In genomic region chr12:110545254-110545653, GRCh38 we compare ENCODE assay signal across 8 cellular contexts. TPM values are rescaled to one million over a fixed set of nuclear protein-coding genes. Genes with fewer than 3 reads are reported as not detected.
DNase-seq lines count a peak whose midpoint lies in the region; ATAC-seq, FAIRE-seq and TF ChIP-seq lines count a peak whose summit lies in the region.
"Not testable (repeated sequence)": the region's sequence is repeated elsewhere in the genome, so short reads cannot be mapped to it uniquely, and the experiment has no call there.

No MANE protein-coding gene starts in this region.

- TF ChIP-seq CTCF in IMR-90 (conservative IDR thresholded peaks at IDR 0.05; ENCODE audit: low read depth, low read length); endothelial cell of umbilical vein (IDR thresholded peaks at IDR 0.05; ENCODE audit: extremely low read depth in 1 of 2, insufficient read depth in 1 of 2, low read depth in 1 of 2, low read length in 2 of 2); prostate gland (IDR thresholded peaks at IDR 0.05); upper lobe of left lung (IDR thresholded peaks at IDR 0.05): not testable (repeated sequence)

- H2AK9ac ChIP-seq in IMR-90 (replicated peaks; ENCODE audit: low read depth, low read length, poor library complexity): not testable (repeated sequence)

- H3K36me3 Mint-ChIP-seq in activated naive CD8-positive, alpha-beta T cell: not testable (repeated sequence)

- not testable (repeated sequence) for H3K4me2 ChIP-seq in IMR-90 (ENCODE audit: low read depth, low read length)
- H3K4me2 ChIP-seq in endothelial cell of umbilical vein (ENCODE audit: insufficient read depth, low read length): peak overlapping the region; percentile 71

- CTCF ChIA-PET in IMR-90 (lab: Yijun Ruan, JAX); endothelial cell of umbilical vein (lab: Charles Lee): not testable (repeated sequence)

- H2BK5ac ChIP-seq in IMR-90 (ENCODE audit: low read depth, low read length, poor library complexity, severe bottlenecking): peak overlapping the region; percentile 82

- peaks cover 13 to 52% of the 10 kb centered on the region in 2 experiments for H3K79me1 ChIP-seq in IMR-90 (ENCODE audit: low read depth in 1 of 2, low read length in 2 of 2)

- H3K4me3 ChIP-seq in IMR-90 (ENCODE audit: insufficient read depth, low read depth, low read length); endothelial cell of umbilical vein (replicated peaks in 1 of 3; ENCODE audit: insufficient read depth in 1 of 3, low read depth in 1 of 3, low read length in 3 of 3); prostate gland; upper lobe of left lung: not testable (repeated sequence)

- TF ChIP-seq RAD21 in IMR-90 (IDR thresholded peaks at IDR 0.05; ENCODE audit: low read length): not testable (repeated sequence)

- peak; percentile 54 for DNase-seq in Caki2 (ENCODE audit: low read depth)
- DNase-seq in IMR-90: peak; percentile 95
- DNase-seq in RCC 7860 (ENCODE audit: low spot score): peak; percentile 66
- peak; percentile 89 for DNase-seq in endothelial cell of umbilical vein (ENCODE audit: low read depth, low spot score)
- DNase-seq in glomerular visceral epithelial cell (ENCODE audit: extremely low spot score): peak; percentile 81
- not testable (repeated sequence) for DNase-seq in prostate gland (ENCODE audit: low spot score); upper lobe of left lung

- H3K9ac ChIP-seq in IMR-90 (ENCODE audit: low read depth, low read length): not testable (repeated sequence)
- H3K9ac ChIP-seq in endothelial cell of umbilical vein (replicated peaks; ENCODE audit: extremely low read depth, insufficient read depth, low read length): peak overlapping the region; percentile 58

- H2BK20ac ChIP-seq in IMR-90 (ENCODE audit: low read depth, low read length): not testable (repeated sequence)

- not testable (repeated sequence) for H3K27me3 Mint-ChIP-seq in activated naive CD8-positive, alpha-beta T cell

- H4K91ac ChIP-seq in IMR-90 (ENCODE audit: insufficient read depth, low read depth, low read length): not testable (repeated sequence)

- POLR2A ChIA-PET in IMR-90 (lab: Charles Lee; ENCODE audit: unreplicated experiment); endothelial cell of umbilical vein (lab: Charles Lee): not testable (repeated sequence)

- in situ Hi-C loops in Caki2 (cut with HindIII; ENCODE audit: low pct_unique_long_range_greater_than_20kb, low sequenced_read_pairs); IMR-90 (cut with MboI; ENCODE audit: low sequenced_read_pairs): not testable (repeated sequence)

- not testable (repeated sequence) for H3K4ac ChIP-seq in IMR-90 (ENCODE audit: low read depth, low read length)

- H3K79me2 ChIP-seq in endothelial cell of umbilical vein (ENCODE audit: control insufficient read depth, insufficient read depth, low read length): peaks cover 33% of the 10 kb centered on the region

- H4K20me1 ChIP-seq in IMR-90 (ENCODE audit: insufficient read depth, low read length): peaks cover 24% of the 10 kb centered on the region
- H4K20me1 ChIP-seq in endothelial cell of umbilical vein (replicated peaks; ENCODE audit: control insufficient read depth, extremely low read depth, insufficient read depth, low read length): not testable (repeated sequence)

- not testable (repeated sequence) for H3K4me3 Mint-ChIP-seq in activated naive CD8-positive, alpha-beta T cell

- not testable (repeated sequence) for H3K23ac ChIP-seq in IMR-90 (ENCODE audit: low read depth, low read length)

- H3K56ac ChIP-seq in IMR-90 (ENCODE audit: extremely low read depth, insufficient read depth, low read length): not testable (repeated sequence)

- H3K4me1 Mint-ChIP-seq in activated naive CD8-positive, alpha-beta T cell (ENCODE audit: low read depth): peaks cover 41% of the 10 kb centered on the region

- peak overlapping the region; percentile 22 for H3K27ac Mint-ChIP-seq in activated naive CD8-positive, alpha-beta T cell

- dilution Hi-C loops in IMR-90 (cut with HindIII; ENCODE audit: low sequenced_read_pairs, unreplicated experiment); endothelial cell of umbilical vein (cut with MboI; ENCODE audit: extremely low pct_ligation_motif_present, low sequenced_read_pairs): not testable (repeated sequence)

- H2BK120ac ChIP-seq in IMR-90 (ENCODE audit: low read depth, low read length): not testable (repeated sequence)

- H3K9me1 ChIP-seq in IMR-90 (ENCODE audit: insufficient read depth, low read length): peaks cover 19% of the 10 kb centered on the region
- H3K9me1 ChIP-seq in endothelial cell of umbilical vein (replicated peaks; ENCODE audit: control insufficient read depth, extremely low read depth, insufficient read depth, low read length): not testable (repeated sequence)

- H2AK5ac ChIP-seq in IMR-90 (ENCODE audit: low read depth, low read length): not testable (repeated sequence)

- not testable (repeated sequence) for BruUV-seq in IMR-90 (replicated peaks; lab: Mats Ljungman, UMichigan); endothelial cell of umbilical vein (replicated peaks; lab: Mats Ljungman, UMichigan)

- H3K14ac ChIP-seq in IMR-90 (replicated peaks; ENCODE audit: low read depth, low read length): not testable (repeated sequence)

- not testable (repeated sequence) for H3K27ac ChIP-seq in IMR-90 (ENCODE audit: insufficient read depth, low read length)
- H3K27ac ChIP-seq in endothelial cell of umbilical vein (ENCODE audit: insufficient read depth, low read depth, low read length) (peak overlapping the region; percentile 92), prostate gland (peak overlapping the region; percentile 79 to 81), upper lobe of left lung (peak overlapping the region; percentile 24 to 78 (median 42))

- intact Hi-C loops in IMR-90 (cut with micrococcal nuclease): loop anchor here (5.0 kb wide), 1 partner anchor 37 kb away; the partner anchor contains the start of gene PPTC7
- intact Hi-C loops in endothelial cell of umbilical vein (cut with micrococcal nuclease): loop anchor here (1.0 to 5.0 kb wide), 3 partner anchors 44 to 197 kb away; partner anchors contain the start of genes ARPC3 and PPP1CC
- intact Hi-C loops in prostate gland (cut with DNase I): loop anchor here (5.0 kb wide), 1 partner anchor 37 kb away; the partner anchor contains the start of gene PPTC7

- H2BK15ac ChIP-seq in IMR-90 (ENCODE audit: low read depth, low read length): not testable (repeated sequence)

- H3K4me1 ChIP-seq in IMR-90 (ENCODE audit: control insufficient read depth, insufficient read depth, low read length) (peaks cover 20% of the 10 kb centered on the region), endothelial cell of umbilical vein (ENCODE audit: control insufficient read depth, extremely low read depth, insufficient read depth, low read length) (peaks cover 47% of the 10 kb centered on the region), prostate gland (replicated peaks) (peaks cover 22% of the 10 kb centered on the region), upper lobe of left lung (peaks cover 21 to 48% (median 44%) of the 10 kb centered on the region in 4 donors)

- no CpG with 5 or more reads among the region's 4 CpGs for WGBS in IMR-90 (ENCODE audit: extremely low coverage in 2 of 2, insufficient read length in 1 of 2), 2 experiments
- WGBS in prostate gland: 67% methylated on average over 4 of the region's 4 CpGs
- WGBS in upper lobe of left lung, 2 donors: 54 to 65% methylated on average over 1 to 4 of the region's 4 CpGs

- H3K9me3 Mint-ChIP-seq in activated naive CD8-positive, alpha-beta T cell (ENCODE audit: low read depth): not testable (repeated sequence)

- H3K9me3 ChIP-seq in IMR-90 (ENCODE audit: control insufficient read depth, insufficient read depth, low read length); endothelial cell of umbilical vein (replicated peaks; ENCODE audit: control insufficient read depth, insufficient read depth, low read length); prostate gland; upper lobe of left lung: not testable (repeated sequence)

- H3K18ac ChIP-seq in IMR-90 (ENCODE audit: low read depth, low read length): not testable (repeated sequence)

- H3K27me3 ChIP-seq in IMR-90 (ENCODE audit: control insufficient read depth, insufficient read depth, low read length); endothelial cell of umbilical vein (ENCODE audit: control insufficient read depth in 2 of 2, insufficient read depth in 2 of 2, low read length in 2 of 2); prostate gland (replicated peaks; ENCODE audit: insufficient read depth); upper lobe of left lung: not testable (repeated sequence)

- H4K5ac ChIP-seq in IMR-90 (ENCODE audit: low read depth, low read length): not testable (repeated sequence)

- ATAC-seq in IMR-90 (ENCODE audit: low read depth): peak; percentile 51
- not testable (repeated sequence) for ATAC-seq in upper lobe of left lung (ENCODE audit: low FRiP score in 2 of 2)

- FAIRE-seq in RCC 7860 (lab: Jason Lieb, UNC): not testable (repeated sequence)
- FAIRE-seq in endothelial cell of umbilical vein (lab: Jason Lieb, UNC): peak; percentile 85

- H2AFZ ChIP-seq in IMR-90 (replicated peaks; ENCODE audit: low read length, poor library complexity); endothelial cell of umbilical vein (ENCODE audit: low read depth, low read length): not testable (repeated sequence)

- H4K8ac ChIP-seq in IMR-90 (ENCODE audit: low read depth in 2 of 2, low read length in 2 of 2): not testable (repeated sequence)

- not testable (repeated sequence) for TF ChIP-seq EP300 in upper lobe of left lung (IDR thresholded peaks at IDR 0.05)

- H3K36me3 ChIP-seq in IMR-90 (ENCODE audit: control insufficient read depth, insufficient read depth, low read length); endothelial cell of umbilical vein (ENCODE audit: control insufficient read depth in 2 of 2, extremely low read depth in 1 of 2, insufficient read depth in 2 of 2, low read length in 2 of 2); prostate gland; upper lobe of left lung: not testable (repeated sequence)

- TF ChIP-seq POLR2A in IMR-90 (IDR thresholded peaks at IDR 0.05; ENCODE audit: low read depth, low read length); endothelial cell of umbilical vein (IDR thresholded peaks at IDR 0.05; ENCODE audit: low read depth, low read length); prostate gland (IDR thresholded peaks at IDR 0.05); upper lobe of left lung (IDR thresholded peaks at IDR 0.05): not testable (repeated sequence)

RNA-seq across cellular contexts. Expression of gene PPTC7, which starts 37.9 kb away (rescaled TPM):
- 6.1 TPM in 2 replicates for total RNA-seq in Caki2 (2014; rRNA removed; shearing (Covaris generic); ENCODE audit: low replicate concordance)
- total RNA-seq in IMR-90 (2012; rRNA removed): 4.1 and 4.7 TPM in 2 replicates
- 5.9 and 6.8 TPM in 2 replicates for polyA plus RNA-seq in IMR-90 (2012; rRNA removed)
- polyA plus RNA-seq in IMR-90 (2012; cell fraction: cytosol; rRNA removed): 1.7 and 1.9 TPM in 2 replicates
- polyA plus RNA-seq in IMR-90 (2012; cell fraction: nucleus; rRNA removed; ENCODE audit: low replicate concordance): 1.8 and 7.3 TPM in 2 replicates
- total RNA-seq in endothelial cell of umbilical vein: 15.2 and 17.0 TPM in 2 replicates
- 6.8 and 8.4 TPM in 2 replicates for polyA plus RNA-seq in endothelial cell of umbilical vein
- 7.6 and 7.7 TPM in 2 replicates for polyA plus RNA-seq in endothelial cell of umbilical vein (2011; cell fraction: cytosol; rRNA removed)
- 10.7 and 14.5 TPM in 2 replicates for polyA plus RNA-seq in endothelial cell of umbilical vein (2011; cell fraction: nucleus; rRNA removed)
- 16.2 and 20.9 TPM in 2 replicates for polyA plus RNA-seq in endothelial cell of umbilical vein (2012)
- 27.4 and 28.7 TPM in 2 replicates for polyA minus RNA-seq in endothelial cell of umbilical vein
- polyA minus RNA-seq in endothelial cell of umbilical vein (2011; cell fraction: cytosol; rRNA and poly(A)+ RNA removed): 16.2 TPM
- polyA minus RNA-seq in endothelial cell of umbilical vein (2011; cell fraction: nucleus; rRNA and poly(A)+ RNA removed): 9.0 and 15.4 TPM in 2 replicates
- total RNA-seq in prostate gland: 10 to 100 TPM; 11.2 to 21.8 TPM
- total RNA-seq in upper lobe of left lung: 10 to 100 TPM; 22.0 to 40.8 (median 25.2) TPM

RNA-seq across cellular contexts. Expression of gene RAD9B, which starts 43.1 kb away (rescaled TPM):
- 2.8 and 20.2 TPM in 2 replicates for total RNA-seq in Caki2 (2014; rRNA removed; shearing (Covaris generic); ENCODE audit: low replicate concordance)
- 0.18 and 0.56 TPM in 2 replicates for total RNA-seq in IMR-90 (2012; rRNA removed)
- 0.09 TPM in 2 replicates for polyA plus RNA-seq in IMR-90 (2012; rRNA removed)
- polyA plus RNA-seq in IMR-90 (2012; cell fraction: cytosol; rRNA removed): 0.03 and 0.05 TPM in 2 replicates
- polyA plus RNA-seq in IMR-90 (2012; cell fraction: nucleus; rRNA removed; ENCODE audit: low replicate concordance): 0.14 and 0.18 TPM in 2 replicates
- 0.15 TPM in 1 of 2 replicates, not detected in the other for total RNA-seq in endothelial cell of umbilical vein
- 0.08 and 0.11 TPM in 2 replicates for polyA plus RNA-seq in endothelial cell of umbilical vein
- 0.06 and 0.10 TPM in 2 replicates for polyA plus RNA-seq in endothelial cell of umbilical vein (2011; cell fraction: cytosol; rRNA removed)
- polyA plus RNA-seq in endothelial cell of umbilical vein (2011; cell fraction: nucleus; rRNA removed): 0.21 and 0.41 TPM in 2 replicates
- 0.07 and 0.20 TPM in 2 replicates for polyA plus RNA-seq in endothelial cell of umbilical vein (2012)
- 0.17 and 0.56 TPM in 2 replicates for polyA minus RNA-seq in endothelial cell of umbilical vein
- polyA minus RNA-seq in endothelial cell of umbilical vein (2011; cell fraction: cytosol; rRNA and poly(A)+ RNA removed): 1.1 TPM
- not detected in 2 replicates for polyA minus RNA-seq in endothelial cell of umbilical vein (2011; cell fraction: nucleus; rRNA and poly(A)+ RNA removed)
- total RNA-seq in prostate gland: 1 to 10 TPM in 1 of 2 donors, under 1 TPM in 1; 0.41 to 5.1 TPM
- total RNA-seq in upper lobe of left lung: 1 to 10 TPM in 2 of 6 donors, under 1 TPM in 3, not detected in 1; 0.15 to 2.1 (median 0.94) TPM

RNA-seq across cellular contexts. Expression of gene VPS29, which starts 43.3 kb away (rescaled TPM):
- total RNA-seq in Caki2 (2014; rRNA removed; shearing (Covaris generic); ENCODE audit: low replicate concordance): 45.8 and 49.3 TPM in 2 replicates
- total RNA-seq in IMR-90 (2012; rRNA removed) (102 and 150 TPM in 2 replicates), endothelial cell of umbilical vein (147 and 155 TPM in 2 replicates), prostate gland (10 to 100 TPM; 60.5 to 89.8 TPM), upper lobe of left lung (100 to 1,000 TPM in 1 of 6 donors, 10 to 100 TPM in 5; 29.9 to 102 (median 86.7) TPM)
- polyA plus RNA-seq in IMR-90 (2012; rRNA removed) (116 and 122 TPM in 2 replicates), endothelial cell of umbilical vein (111 and 138 TPM in 2 replicates)
- polyA plus RNA-seq in IMR-90 (2012; cell fraction: cytosol; rRNA removed): 34.1 and 39.8 TPM in 2 replicates
- polyA plus RNA-seq in IMR-90 (2012; cell fraction: nucleus; rRNA removed; ENCODE audit: low replicate concordance): 19.2 and 229 TPM in 2 replicates
- 181 and 196 TPM in 2 replicates for polyA plus RNA-seq in endothelial cell of umbilical vein (2011; cell fraction: cytosol; rRNA removed)
- polyA plus RNA-seq in endothelial cell of umbilical vein (2011; cell fraction: nucleus; rRNA removed): 195 and 213 TPM in 2 replicates
- polyA plus RNA-seq in endothelial cell of umbilical vein (2012): 162 and 252 TPM in 2 replicates
- 67.9 and 76.5 TPM in 2 replicates for polyA minus RNA-seq in endothelial cell of umbilical vein
- polyA minus RNA-seq in endothelial cell of umbilical vein (2011; cell fraction: cytosol; rRNA and poly(A)+ RNA removed): 45.6 TPM
- 32.4 and 64.0 TPM in 2 replicates for polyA minus RNA-seq in endothelial cell of umbilical vein (2011; cell fraction: nucleus; rRNA and poly(A)+ RNA removed)
